In genomic region chr7:129055294-129055816, GRCh38 we compare ENCODE assay signal across 8 cellular contexts. TPM values are rescaled to one million over a fixed set of nuclear protein-coding genes. Genes with fewer than 3 reads are reported as not detected.
A peak's percentile ranks its signal among the peaks of the same experiment; 100 is the strongest.
DNase-seq lines count a peak whose midpoint lies in the region; ATAC-seq and TF ChIP-seq lines count a peak whose summit lies in the region.

No MANE protein-coding gene starts in this region.

- H3K4me1 ChIP-seq in adipocyte (ENCODE audit: control insufficient read depth, insufficient read depth, low read length) (peaks cover 15% of the 10 kb centered on the region), iPS-20b (ENCODE audit: insufficient read depth, low read length) (peaks cover 3% of the 10 kb centered on the region; the same call in 1 of the 2 replicates), suprapubic skin (peaks cover 32% of the 10 kb centered on the region)

- in situ Hi-C loops in ACHN (cut with HindIII; ENCODE audit: low pct_ligation_motif_present, low pct_unique_long_range_greater_than_20kb, low sequenced_read_pairs) (no loop called here), G401 (cut with HindIII; ENCODE audit: low sequenced_read_pairs) (no loop called here)

- H3K9ac ChIP-seq in adipocyte (ENCODE audit: low read length) (peak overlapping the region; percentile 95), iPS-20b (ENCODE audit: low read depth, low read length) (peak overlapping the region; percentile 95; the same call in 1 of the 2 replicates)

- H3K27ac ChIP-seq in iPS-20b (ENCODE audit: low read length) (peak overlapping the region; percentile 88), suprapubic skin (peak overlapping the region; percentile 99)

- no peak for TF ChIP-seq CTCF in suprapubic skin (IDR thresholded peaks at IDR 0.05)

- peaks cover 5% of the 10 kb centered on the region for H3K27me3 ChIP-seq in adipocyte (replicated peaks; ENCODE audit: control insufficient read depth, insufficient read depth, low read length)
- no peaks in the 10 kb centered on the region for H3K27me3 ChIP-seq in iPS-20b (ENCODE audit: insufficient read depth, low read length)
- H3K27me3 ChIP-seq in suprapubic skin: no peaks in the 10 kb centered on the region

- TF ChIP-seq EP300 in suprapubic skin (IDR thresholded peaks at IDR 0.05): no peak

- no peak for TF ChIP-seq POLR2A in suprapubic skin (IDR thresholded peaks at IDR 0.05)

- no peaks in the 10 kb centered on the region for H3K36me3 ChIP-seq in adipocyte (ENCODE audit: control insufficient read depth, insufficient read depth, low read length, severe bottlenecking)
- H3K36me3 ChIP-seq in iPS-20b (ENCODE audit: insufficient read depth, low read depth, low read length): peaks cover 4% of the 10 kb centered on the region
- H3K36me3 ChIP-seq in suprapubic skin: no peaks in the 10 kb centered on the region

- no peak for DNase-seq in adipocyte (ENCODE audit: low read depth)
- DNase-seq in suprapubic skin (ENCODE audit: low spot score in 2 of 2): no peak
- DNase-seq in ACHN: no peak
- no peak for DNase-seq in superior temporal gyrus (ENCODE audit: extremely low spot score)
- no peak for DNase-seq in G401 (ENCODE audit: low spot score)

- 9% methylated on average over 9 of the region's 9 CpGs for WGBS in suprapubic skin

- ATAC-seq in GM19397 (IDR thresholded peaks at IDR 0.05; ENCODE audit: unreplicated experiment): peak; percentile 23
- peak; percentile 20 for ATAC-seq in HG03103 (IDR thresholded peaks at IDR 0.05; ENCODE audit: low read depth, unreplicated experiment)

- H3K4me3 ChIP-seq in adipocyte (ENCODE audit: low read length): peak overlapping the region; percentile 98
- H3K4me3 ChIP-seq in iPS-20b (ENCODE audit: low read length): peak overlapping the region; percentile 100
- H3K4me3 ChIP-seq in suprapubic skin: peak overlapping the region; percentile 91

- H3K9me3 ChIP-seq in adipocyte (ENCODE audit: control insufficient read depth, low read length): no peaks in the 10 kb centered on the region
- no peaks in the 10 kb centered on the region for H3K9me3 ChIP-seq in iPS-20b (ENCODE audit: insufficient read depth, low read depth, low read length)
- H3K9me3 ChIP-seq in suprapubic skin: no peaks in the 10 kb centered on the region

RNA-seq across cellular contexts. Expression of gene TNPO3, which starts 0.4 kb away (rescaled TPM):
- 10 to 100 TPM; 30.8 to 43.4 (median 34.4) TPM for total RNA-seq in suprapubic skin
- total RNA-seq in G401 (2014; rRNA removed; shearing (Covaris generic)): 47.4 and 71.4 TPM in 2 replicates
